In genomic region chr13:30022256-30022655, GRCh38 we compare ENCODE assay signal across 32 cellular contexts.
"Had no signal": no experiment of that assay in that cellular context is flagged by ENCODE, and none has a peak within 500 bp of the region (broad histone marks: within the 10 kb centered on the region; RNA-seq: fewer than 3 reads in every experiment).

No MANE protein-coding gene starts in this region.

- H3K4me3 ChIP-seq: ascending aorta, cardiac muscle cell, coronary artery, gastrocnemius medialis, hepatocyte, sigmoid colon, stomach, tibial artery had no signal

- H3K79me2 ChIP-seq: hepatocyte had no signal

- H3K27me3 Mint-ChIP-seq: activated CD4-positive, alpha-beta memory T cell treated with anti-CD3 and anti-CD28 coated beads for 36 hours had no signal

- H3K27ac Mint-ChIP-seq: activated CD4-positive, alpha-beta memory T cell treated with anti-CD3 and anti-CD28 coated beads for 36 hours; activated CD4-positive, alpha-beta T cell treated with anti-CD3 and anti-CD28 coated beads, Interleukin-2, amount 10 ng/mL, durations not matched to agents 24 days and 14 days; activated naive CD4-positive, alpha-beta T cell treated with anti-CD3 and anti-CD28 coated beads for 36 hours; activated naive CD8-positive, alpha-beta T cell treated with anti-CD3 and anti-CD28 coated beads, Interleukin-2, amount 10 ng/mL, durations not matched to agents 7 days and 5 days; activated T-helper 1 cell treated with anti-CD3 and anti-CD28 coated beads, Interleukin-12 subunit alpha, Interleukin-12 subunit beta, Interleukin-2, Interleukin-4 antibody, amounts not matched to agents 30 ng/mL and 10 ng/mL and 1 ng/mL, durations not matched to agents 14 hours and 24 hours and 36 hours; effector memory CD8-positive, alpha-beta T cell; naive thymus-derived CD8-positive, alpha-beta T cell; stimulated activated naive B cell treated with anti-CD40 and anti-IgM and Interleukin-4, amounts not matched to agents 10 μg/mL and 1 μg/mL and 100 μg/mL, for 72 hours; T-helper 1 cell treated with Interleukin-12 subunit alpha and Interleukin-12 subunit beta and Interleukin-4 antibody, amounts not matched to agents 30 μg/mL and 1 μg/mL, for 36 hours had no signal

- H3K27me3 ChIP-seq: ascending aorta, cardiac muscle cell, gastrocnemius medialis, hepatocyte, sigmoid colon, stomach, tibial artery had no signal

- H3K4me1 ChIP-seq: ascending aorta, gastrocnemius medialis, sigmoid colon, stomach, tibial artery had no signal

- H3K4me1 Mint-ChIP-seq: activated CD4-positive, alpha-beta T cell treated with anti-CD3 and anti-CD28 coated beads, Interleukin-2, amount 10 ng/mL, durations not matched to agents 24 days and 14 days; activated naive CD8-positive, alpha-beta T cell treated with anti-CD3 and anti-CD28 coated beads, Interleukin-2, amount 10 ng/mL, durations not matched to agents 7 days and 5 days had no signal

- H3K36me3 ChIP-seq: ascending aorta, cardiac muscle cell, gastrocnemius medialis, sigmoid colon, stomach, tibial artery had no signal

- H2AFZ ChIP-seq: hepatocyte had no signal

- H3K4me3 Mint-ChIP-seq: activated CD4-positive, alpha-beta memory T cell treated with anti-CD3 and anti-CD28 coated beads for 36 hours; activated CD4-positive, alpha-beta T cell treated with anti-CD3 and anti-CD28 coated beads, Interleukin-2, amount 10 ng/mL, durations not matched to agents 24 days and 14 days; activated naive CD4-positive, alpha-beta T cell treated with anti-CD3 and anti-CD28 coated beads for 36 hours; activated naive CD8-positive, alpha-beta T cell treated with anti-CD3 and anti-CD28 coated beads, Interleukin-2, amount 10 ng/mL, durations not matched to agents 7 days and 5 days; activated T-helper 1 cell treated with anti-CD3 and anti-CD28 coated beads, Interleukin-12 subunit alpha, Interleukin-12 subunit beta, Interleukin-2, Interleukin-4 antibody, amounts not matched to agents 30 ng/mL and 10 ng/mL and 1 ng/mL, durations not matched to agents 14 hours and 24 hours and 36 hours; brain; effector memory CD8-positive, alpha-beta T cell; naive thymus-derived CD8-positive, alpha-beta T cell; stimulated activated naive B cell treated with anti-CD40 and anti-IgM and Interleukin-4, amounts not matched to agents 10 μg/mL and 1 μg/mL and 100 μg/mL, for 72 hours; T-helper 1 cell treated with Interleukin-12 subunit alpha and Interleukin-12 subunit beta and Interleukin-4 antibody, amounts not matched to agents 30 μg/mL and 1 μg/mL, for 36 hours had no signal

- H3K9me3 Mint-ChIP-seq: activated CD4-positive, alpha-beta memory T cell treated with anti-CD3 and anti-CD28 coated beads for 36 hours; activated CD4-positive, alpha-beta T cell treated with anti-CD3 and anti-CD28 coated beads, Interleukin-2, amount 10 ng/mL, durations not matched to agents 24 days and 14 days; activated naive CD4-positive, alpha-beta T cell treated with anti-CD3 and anti-CD28 coated beads for 36 hours; activated naive CD8-positive, alpha-beta T cell treated with anti-CD3 and anti-CD28 coated beads, Interleukin-2, amount 10 ng/mL, durations not matched to agents 7 days and 5 days; activated T-helper 1 cell treated with anti-CD3 and anti-CD28 coated beads, Interleukin-12 subunit alpha, Interleukin-12 subunit beta, Interleukin-2, Interleukin-4 antibody, amounts not matched to agents 30 ng/mL and 10 ng/mL and 1 ng/mL, durations not matched to agents 14 hours and 24 hours and 36 hours; effector memory CD8-positive, alpha-beta T cell; naive thymus-derived CD8-positive, alpha-beta T cell; stimulated activated naive B cell treated with anti-CD40 and anti-IgM and Interleukin-4, amounts not matched to agents 10 μg/mL and 1 μg/mL and 100 μg/mL, for 72 hours; T-helper 1 cell treated with Interleukin-12 subunit alpha and Interleukin-12 subunit beta and Interleukin-4 antibody, amounts not matched to agents 30 μg/mL and 1 μg/mL, for 36 hours had no signal

- H3K4me2 ChIP-seq: hepatocyte had no signal

- H3K36me3 Mint-ChIP-seq: activated CD4-positive, alpha-beta memory T cell treated with anti-CD3 and anti-CD28 coated beads for 36 hours; activated naive CD8-positive, alpha-beta T cell treated with anti-CD3 and anti-CD28 coated beads, Interleukin-2, amount 10 ng/mL, durations not matched to agents 7 days and 5 days; brain; naive thymus-derived CD8-positive, alpha-beta T cell; stimulated activated naive B cell treated with anti-CD40 and anti-IgM and Interleukin-4, amounts not matched to agents 10 μg/mL and 1 μg/mL and 100 μg/mL, for 72 hours had no signal

- H3K27ac ChIP-seq: ascending aorta, cardiac muscle cell, coronary artery, gastrocnemius medialis, hepatocyte, sigmoid colon, stomach, tibial artery had no signal

- DNase-seq: activated CD4-positive, alpha-beta memory T cell treated with anti-CD3 and anti-CD28 coated beads for 36 hours; activated CD4-positive, alpha-beta T cell treated with anti-CD3 and anti-CD28 coated beads, Interleukin-2, amount 10 ng/mL, durations not matched to agents 24 days and 14 days; activated CD4-positive, CD25-positive, alpha-beta regulatory T cell treated with anti-CD3 and anti-CD28 coated beads, Interleukin-2, amount 50 U/mL, for 72 hours; activated CD8-positive, alpha-beta memory T cell treated with anti-CD3 and anti-CD28 coated beads, Interleukin-2, amount 50 U/mL, for 4 hours; activated effector memory CD4-positive, alpha-beta T cell treated with anti-CD3 and anti-CD28 coated beads, Interleukin-2, amount 50 U/mL, for 16 hours; activated naive CD4-positive, alpha-beta T cell treated with anti-CD3 and anti-CD28 coated beads for 36 hours; activated naive CD8-positive, alpha-beta T cell treated with anti-CD3 and anti-CD28 coated beads, Interleukin-2, amount 10 ng/mL, durations not matched to agents 7 days and 5 days; activated T-cell treated with anti-CD3 and anti-CD28 coated beads, Interleukin-2, amount 50 U/mL, for 1 hour; effector memory CD8-positive, alpha-beta T cell; erythroblast; gastrocnemius medialis; glutamatergic neuron; left cardiac atrium; midbrain; naive thymus-derived CD8-positive, alpha-beta T cell; posterior cingulate gyrus; retina; sigmoid colon; small intestine; stimulated activated CD4-positive, alpha-beta T cell treated with anti-CD3 and anti-CD28 coated beads, Interleukin-1b, Interleukin-23, amount 100 ng/mL, for 48 hours; stimulated activated CD4-positive, alpha-beta T cell treated with anti-CD3 and anti-CD28 coated beads, Interleukin-4, amount 100 ng/mL, for 4 hours; stimulated activated naive B cell treated with anti-CD40 and anti-IgM and Interleukin-4, amounts not matched to agents 10 μg/mL and 1 μg/mL and 100 μg/mL, for 72 hours; stomach; T-helper 9 cell; tibial artery had no signal

- H3K9me3 ChIP-seq: ascending aorta, gastrocnemius medialis, sigmoid colon, stomach, tibial artery had no signal
